In the genomic region with DNA sequence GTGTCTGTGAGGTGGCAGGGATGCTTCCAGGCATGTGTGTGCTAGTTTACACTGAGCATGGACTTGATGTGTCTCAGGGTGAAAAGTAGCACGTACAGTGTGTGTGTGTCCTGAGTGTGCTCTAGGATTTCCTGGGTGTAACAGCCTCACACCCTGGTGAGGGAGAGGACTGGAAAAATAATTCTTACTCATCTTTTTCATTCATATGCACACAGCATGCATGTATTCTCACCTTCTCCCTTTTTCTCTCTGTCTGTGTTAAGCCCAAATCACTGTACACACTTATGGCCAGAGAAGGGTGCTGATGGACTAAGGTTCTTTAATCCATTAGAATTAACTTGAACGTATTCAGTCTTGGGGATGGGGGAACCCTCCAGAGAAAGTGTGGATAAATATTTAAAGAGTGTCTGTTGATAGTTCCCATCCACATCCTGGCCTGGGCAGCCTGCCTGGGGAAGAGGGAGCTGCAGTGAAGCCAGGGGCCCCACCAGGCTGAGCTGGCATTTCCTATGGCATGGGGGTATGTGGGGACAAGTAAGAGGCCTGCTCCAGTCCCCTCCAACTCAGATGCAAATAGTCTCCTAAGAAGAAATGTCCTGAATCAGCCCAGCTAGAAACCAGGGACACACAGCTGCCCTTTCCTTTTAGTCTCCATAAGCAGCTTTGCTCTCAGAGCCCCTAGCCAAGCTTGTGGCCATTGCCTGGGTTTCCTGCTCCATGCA, we compare ENCODE assay signal across 30 cellular contexts. TPM values are rescaled to one million over a fixed set of nuclear protein-coding genes. Genes with fewer than 3 reads are reported as not detected.
DNase-seq lines count a peak whose midpoint lies in the region; ATAC-seq and TF ChIP-seq lines count a peak whose summit lies in the region.
"Had no signal": no experiment of that assay in that cellular context is flagged by ENCODE, and none has a peak within 500 bp of the region (broad histone marks: within the 10 kb centered on the region; RNA-seq: fewer than 3 reads in every experiment).

No MANE protein-coding gene starts in this region.

- ATAC-seq in GM23338 (no peak), HG02973 (IDR thresholded peaks at IDR 0.05; ENCODE audit: unreplicated experiment) (no peak), HG03159 (IDR thresholded peaks at IDR 0.05; ENCODE audit: unreplicated experiment) (no peak)
- ATAC-seq: effector memory CD8-positive, alpha-beta T cell; esophagus mucosa; gastroesophageal sphincter had no signal

- H3K36me3 Mint-ChIP-seq in GM23338 (ENCODE audit: low read depth) (no peaks in the 10 kb centered on the region), brain (no peaks in the 10 kb centered on the region), nephron (ENCODE audit: low read depth) (peaks cover 19% of the 10 kb centered on the region)

- peaks cover 25% of the 10 kb centered on the region for H3F3A ChIP-seq in GM23338 (replicated peaks; ENCODE audit: low read depth)

- H3K27ac Mint-ChIP-seq in GM23338: no peak overlapping the region
- peak overlapping the region in 1 of 5 experiments; percentile 69 for H3K27ac Mint-ChIP-seq in brain
- peak overlapping the region; percentile 91 to 100 (median 95) for H3K27ac Mint-ChIP-seq in nephron
- H3K27ac Mint-ChIP-seq: activated CD4-positive, alpha-beta T cell treated with anti-CD3 and anti-CD28 coated beads, Interleukin-2, amount 10 ng/mL, durations not matched to agents 7 days and 5 days; activated naive CD4-positive, alpha-beta T cell treated with anti-CD3 and anti-CD28 coated beads for 36 hours; effector memory CD8-positive, alpha-beta T cell; H9; T-helper 1 cell treated with Interleukin-12 subunit alpha and Interleukin-12 subunit beta and Interleukin-4 antibody, amounts not matched to agents 30 μg/mL and 1 μg/mL, for 36 hours had no signal

- H3K4me3 ChIP-seq in GM23338 (no peak overlapping the region), suprapubic skin (no peak overlapping the region)
- H3K4me3 ChIP-seq: colonic mucosa, gastroesophageal sphincter, lung had no signal

- H3K27me3 ChIP-seq in GM23338 (ENCODE audit: insufficient read depth) (peaks cover 100% of the 10 kb centered on the region), suprapubic skin (peaks cover 13% of the 10 kb centered on the region)

- peaks cover 24% of the 10 kb centered on the region for H4K20me1 ChIP-seq in GM23338 (replicated peaks; ENCODE audit: insufficient read depth)

- no peak for TF ChIP-seq EP300 in suprapubic skin (IDR thresholded peaks at IDR 0.05)

- peaks cover 99% of the 10 kb centered on the region for H3K27me3 Mint-ChIP-seq in GM23338 (ENCODE audit: insufficient read depth, low read depth, poor library complexity)
- H3K27me3 Mint-ChIP-seq in brain: peaks cover 100% of the 10 kb centered on the region
- peaks cover 51% of the 10 kb centered on the region for H3K27me3 Mint-ChIP-seq in nephron (ENCODE audit: low read depth)

- TF ChIP-seq POLR2A in suprapubic skin (IDR thresholded peaks at IDR 0.05): no peak

- H3K4me1 Mint-ChIP-seq in GM23338 (peaks cover 27% of the 10 kb centered on the region), brain (peaks cover 24% of the 10 kb centered on the region), nephron (peaks cover 81% of the 10 kb centered on the region)

- WGBS in suprapubic skin: 38% methylated on average over 2 of the region's 2 CpGs

- H3K4me1 ChIP-seq in GM23338 (ENCODE audit: insufficient read depth): peaks cover 30% of the 10 kb centered on the region
- H3K4me1 ChIP-seq in suprapubic skin: peaks cover 74% of the 10 kb centered on the region

- H3K36me3 ChIP-seq in GM23338 (ENCODE audit: insufficient read depth) (no peaks in the 10 kb centered on the region), suprapubic skin (no peaks in the 10 kb centered on the region)
- H3K36me3 ChIP-seq: colonic mucosa, gastroesophageal sphincter had no signal

- TF ChIP-seq CTCF in GM23338 (conservative IDR thresholded peaks at IDR 0.05; ENCODE audit: low read depth in 2 of 2) (no peak), brain (conservative IDR thresholded peaks at IDR 0.05) (no peak), nephron (IDR thresholded peaks at IDR 0.05; ENCODE audit: unreplicated experiment in 3 of 3) (no peak), suprapubic skin (IDR thresholded peaks at IDR 0.05) (no peak)

- no peaks in the 10 kb centered on the region for H3K9me2 ChIP-seq in GM23338 (ENCODE audit: insufficient read depth)

- H3K27ac ChIP-seq in GM23338 (ENCODE audit: low read depth) (no peak overlapping the region), suprapubic skin (peak overlapping the region; percentile 98)
- H3K27ac ChIP-seq: colonic mucosa, gastroesophageal sphincter had no signal

- H3K4me2 ChIP-seq in GM23338: no peak overlapping the region

- H3K4me3 Mint-ChIP-seq in GM23338: no peak overlapping the region
- peak overlapping the region in 3 of 5 experiments; percentile 76 to 85 (median 80) for H3K4me3 Mint-ChIP-seq in brain
- peak overlapping the region; percentile 95 to 99 (median 96) for H3K4me3 Mint-ChIP-seq in nephron
- H3K4me3 Mint-ChIP-seq: activated CD4-positive, alpha-beta T cell treated with anti-CD3 and anti-CD28 coated beads, Interleukin-2, amount 10 ng/mL, durations not matched to agents 7 days and 5 days; activated naive CD4-positive, alpha-beta T cell treated with anti-CD3 and anti-CD28 coated beads for 36 hours; H9 had no signal

- no peak overlapping the region for H2AFZ ChIP-seq in GM23338

- DNase-seq in GM23338 (ENCODE audit: low spot score) (no peak), suprapubic skin (ENCODE audit: low spot score in 2 of 2) (no peak), A172 (ENCODE audit: low spot score) (no peak)
- DNase-seq: activated CD4-positive, alpha-beta T cell treated with anti-CD3 and anti-CD28 coated beads, Interleukin-2, amount 10 ng/mL, durations not matched to agents 7 days and 5 days; activated naive CD4-positive, alpha-beta T cell treated with anti-CD3 and anti-CD28 coated beads for 36 hours; activated T-cell treated with anti-CD3 and anti-CD28 coated beads, Interleukin-2, amount 50 U/mL, for 48 hours; amygdala; colonic mucosa; effector memory CD8-positive, alpha-beta T cell; H9; NCI-H1092 treated with DMSO at 0.1 percent for 48 hours; NCI-H187 treated with DMSO at 0.1 percent for 48 hours; NCI-H524 treated with DMSO at 0.1 percent for 48 hours; retina; stimulated activated CD4-positive, alpha-beta T cell treated with anti-CD3 and anti-CD28 coated beads, Interleukin-12 subunit alpha, Interleukin-12 subunit beta, amount 100 ng/mL, for 4 hours; stimulated activated CD4-positive, alpha-beta T cell treated with anti-CD3 and anti-CD28 coated beads, Interleukin-4, amount 100 ng/mL, for 4 hours; stimulated activated naive CD4-positive, alpha-beta T cell treated with Interleukin-2 at 50 U/mL for 16 hours had no signal

- H3K9me3 ChIP-seq in suprapubic skin: no peaks in the 10 kb centered on the region
- H3K9me3 ChIP-seq: colonic mucosa, gastroesophageal sphincter had no signal

- no peaks in the 10 kb centered on the region for H3K79me2 ChIP-seq in GM23338 (replicated peaks; ENCODE audit: insufficient read depth)

- H3K9me3 Mint-ChIP-seq in GM23338 (no peaks in the 10 kb centered on the region; the same call in 1 of the 3 replicates), brain (peaks cover 0 to 2% (median 0%) of the 10 kb centered on the region in 5 experiments), nephron (no peaks in the 10 kb centered on the region)
- H3K9me3 Mint-ChIP-seq: activated CD4-positive, alpha-beta T cell treated with anti-CD3 and anti-CD28 coated beads, Interleukin-2, amount 10 ng/mL, durations not matched to agents 7 days and 5 days; activated naive CD4-positive, alpha-beta T cell treated with anti-CD3 and anti-CD28 coated beads for 36 hours; effector memory CD8-positive, alpha-beta T cell; T-helper 1 cell treated with Interleukin-12 subunit alpha and Interleukin-12 subunit beta and Interleukin-4 antibody, amounts not matched to agents 30 μg/mL and 1 μg/mL, for 36 hours had no signal

TF ChIP-seq in GM23338, 12 proteins besides CTCF, POLR2A, EP300 and RAD21:
- TF ChIP-seq JUNB (IDR thresholded peaks at IDR 0.05; ENCODE audit: unreplicated experiment) (no peak), EZH2 (IDR thresholded peaks at IDR 0.05; ENCODE audit: low read depth, unreplicated experiment) (peak; percentile 25), CREB1 (CRISPR knock-in tag; IDR thresholded peaks at IDR 0.05; ENCODE audit: low read depth) (no peak)

RNA-seq across cellular contexts. Expression of a gene that starts 1.1 kb away (rescaled TPM):
- total RNA-seq in GM23338 (2014; rRNA removed; shearing (Covaris generic)): not detected in 2 replicates
- polyA plus RNA-seq in GM23338 (2016; fragmentation: Nextera tagmentation; extraction: Ambion mirVana): not detected in 2 replicates
- polyA plus RNA-seq in brain (ENCODE audit: insufficient read depth, low read depth, low replicate concordance): not detected
- 1 to 10 TPM in 3 of 4 donors, under 1 TPM in 1; 0.23 to 8.4 (median 1.6) TPM for total RNA-seq in suprapubic skin
- not detected in 2 replicates for total RNA-seq in A172 (2014; rRNA removed; shearing (Covaris generic))
- total RNA-seq: activated CD4-positive, alpha-beta T cell treated with anti-CD3 and anti-CD28 coated beads, Interleukin-2, amount 10 ng/mL, durations not matched to agents 7 days and 5 days; activated naive CD4-positive, alpha-beta T cell treated with anti-CD3 and anti-CD28 coated beads for 36 hours; bronchial epithelial cell; colonic mucosa; H9; lung had no signal

RNA-seq across cellular contexts. Expression of a gene that starts 7.7 kb away (rescaled TPM):
- not detected in 2 replicates for total RNA-seq in GM23338 (2014; rRNA removed; shearing (Covaris generic))
- polyA plus RNA-seq in GM23338 (2016; fragmentation: Nextera tagmentation; extraction: Ambion mirVana) (not detected in 2 replicates), brain (ENCODE audit: insufficient read depth, low read depth, low replicate concordance) (not detected)
- 10 to 100 TPM in 1 of 4 donors, 1 to 10 TPM in 3; 4.9 to 12.2 (median 6.1) TPM for total RNA-seq in suprapubic skin
- total RNA-seq in A172 (2014; rRNA removed; shearing (Covaris generic)): 6.3 and 11.0 TPM in 2 replicates
- total RNA-seq: activated CD4-positive, alpha-beta T cell treated with anti-CD3 and anti-CD28 coated beads, Interleukin-2, amount 10 ng/mL, durations not matched to agents 7 days and 5 days; activated naive CD4-positive, alpha-beta T cell treated with anti-CD3 and anti-CD28 coated beads for 36 hours; bronchial epithelial cell; colonic mucosa; gastroesophageal sphincter; H9; lung had no signal

RNA-seq across cellular contexts. Expression of a gene that starts 20.5 kb away (rescaled TPM):
- total RNA-seq in GM23338 (2014; rRNA removed; shearing (Covaris generic)): not detected in 2 replicates
- not detected in 2 replicates for polyA plus RNA-seq in GM23338 (2016; fragmentation: Nextera tagmentation; extraction: Ambion mirVana)
- polyA plus RNA-seq in brain (ENCODE audit: insufficient read depth, low read depth, low replicate concordance): not detected
- total RNA-seq in suprapubic skin: 1 to 10 TPM in 3 of 4 donors, under 1 TPM in 1; 0.98 to 6.2 (median 2.4) TPM
- total RNA-seq in A172 (2014; rRNA removed; shearing (Covaris generic)): 0.31 and 2.5 TPM in 2 replicates
- total RNA-seq: activated CD4-positive, alpha-beta T cell treated with anti-CD3 and anti-CD28 coated beads, Interleukin-2, amount 10 ng/mL, durations not matched to agents 7 days and 5 days; activated naive CD4-positive, alpha-beta T cell treated with anti-CD3 and anti-CD28 coated beads for 36 hours; bronchial epithelial cell; H9 had no signal

RNA-seq across cellular contexts. Expression of a gene that starts 22.8 kb away (rescaled TPM):
- not detected in 2 replicates for total RNA-seq in GM23338 (2014; rRNA removed; shearing (Covaris generic))
- polyA plus RNA-seq in GM23338 (2016; fragmentation: Nextera tagmentation; extraction: Ambion mirVana) (not detected in 2 replicates), brain (ENCODE audit: insufficient read depth, low read depth, low replicate concordance) (not detected)
- total RNA-seq in suprapubic skin: 10 to 100 TPM in 3 of 4 donors, 1 to 10 TPM in 1; 8.8 to 24.7 (median 13.3) TPM
- total RNA-seq in A172 (2014; rRNA removed; shearing (Covaris generic)): 4.4 and 4.9 TPM in 2 replicates
- total RNA-seq: activated CD4-positive, alpha-beta T cell treated with anti-CD3 and anti-CD28 coated beads, Interleukin-2, amount 10 ng/mL, durations not matched to agents 7 days and 5 days; activated naive CD4-positive, alpha-beta T cell treated with anti-CD3 and anti-CD28 coated beads for 36 hours; bronchial epithelial cell; colonic mucosa; gastroesophageal sphincter; H9; omental fat pad had no signal
- polyA plus RNA-seq: lung had no signal

RNA-seq across cellular contexts. Expression of a gene that starts 25.2 kb away (rescaled TPM):
- total RNA-seq in GM23338 (2014; rRNA removed; shearing (Covaris generic)): not detected in 2 replicates
- polyA plus RNA-seq in GM23338 (2016; fragmentation: Nextera tagmentation; extraction: Ambion mirVana): not detected in 2 replicates
- not detected for polyA plus RNA-seq in brain (ENCODE audit: insufficient read depth, low read depth, low replicate concordance)
- 1 to 10 TPM in 1 of 4 donors, under 1 TPM in 2, not detected in 1; 0.26 to 3.5 (median 0.49) TPM for total RNA-seq in suprapubic skin
- 0.57 TPM in 1 of 2 replicates, not detected in the other for total RNA-seq in A172 (2014; rRNA removed; shearing (Covaris generic))
- total RNA-seq: activated CD4-positive, alpha-beta T cell treated with anti-CD3 and anti-CD28 coated beads, Interleukin-2, amount 10 ng/mL, durations not matched to agents 7 days and 5 days; activated naive CD4-positive, alpha-beta T cell treated with anti-CD3 and anti-CD28 coated beads for 36 hours; bronchial epithelial cell; colonic mucosa; H9; SK-MEL-5 had no signal
- polyA plus RNA-seq: BJ, thymus had no signal
